8 cellular contexts compared by ENCODE assay signal in genomic region chr17:27293359-27293897, GRCh38. TPM values are rescaled to one million over a fixed set of nuclear protein-coding genes. Genes with fewer than 3 reads are reported as not detected.
A peak's percentile ranks its signal among the peaks of the same experiment; 100 is the strongest.
DNase-seq lines count a peak whose midpoint lies in the region; ATAC-seq and TF ChIP-seq lines count a peak whose summit lies in the region.

No MANE protein-coding gene starts in this region.

- H3K36me3 Mint-ChIP-seq in CD4-positive, CD25-positive, alpha-beta regulatory T cell, result no peaks in the 10 kb centered on the region

- peaks cover 37% of the 10 kb centered on the region for H3K4me1 ChIP-seq in CD4-positive, CD25-positive, alpha-beta regulatory T cell (ENCODE audit: control insufficient read depth, insufficient read depth, low read length, poor library complexity, severe bottlenecking)
- peaks cover 13 to 21% of the 10 kb centered on the region in 2 donors for H3K4me1 ChIP-seq in ascending aorta
- peaks cover 11% of the 10 kb centered on the region for H3K4me1 ChIP-seq in mesodermal cell (ENCODE audit: control insufficient read depth, insufficient read depth, low read length, poor library complexity, severe bottlenecking)
- no peaks in the 10 kb centered on the region for H3K4me1 ChIP-seq in urinary bladder (ENCODE audit: insufficient read depth)

- peak in 1 of 3 donors; percentile 26 for DNase-seq in CD4-positive, CD25-positive, alpha-beta regulatory T cell
- DNase-seq in NB4 (ENCODE audit: low read depth) (no peak), ascending aorta (ENCODE audit: low spot score in 2 of 2) (no peak), occipital lobe (lab: John Stamatoyannopoulos, UW) (no peak), RKO (ENCODE audit: low spot score) (no peak), NCI-H1694 (lab: John Stamatoyannopoulos, UW) (no peak)

- ATAC-seq in CD4-positive, CD25-positive, alpha-beta regulatory T cell (ENCODE audit: low read depth in 2 of 2), result no peak

- H3K4me3 ChIP-seq in CD4-positive, CD25-positive, alpha-beta regulatory T cell (ENCODE audit: low read depth, low read length), result peak overlapping the region; percentile 77
- H3K4me3 ChIP-seq in NB4 (ENCODE audit: low read depth, low read length) (peak overlapping the region; percentile 49), ascending aorta (peak overlapping the region; percentile 72 to 76), mesodermal cell (ENCODE audit: extremely low read depth, insufficient read depth, low read length, poor library complexity, severe bottlenecking) (peak overlapping the region; percentile 88), urinary bladder (ENCODE audit: low read depth, low read length) (no peak overlapping the region)

- 89 to 95% methylated on average over 9 to 15 of the region's 15 CpGs for WGBS in mesodermal cell (ENCODE audit: insufficient coverage in 2 of 2), 2 experiments
- WGBS in urinary bladder, result 90% methylated on average over 15 of the region's 15 CpGs

- H3K27me3 ChIP-seq in CD4-positive, CD25-positive, alpha-beta regulatory T cell (ENCODE audit: control insufficient read depth, insufficient read depth, low read length), result no peaks in the 10 kb centered on the region
- H3K27me3 ChIP-seq in ascending aorta, result no peaks in the 10 kb centered on the region

- H3K36me3 ChIP-seq in CD4-positive, CD25-positive, alpha-beta regulatory T cell (ENCODE audit: control insufficient read depth, insufficient read depth, low read length), result no peaks in the 10 kb centered on the region
- H3K36me3 ChIP-seq in ascending aorta (no peaks in the 10 kb centered on the region), mesodermal cell (ENCODE audit: control insufficient read depth, insufficient read depth, low read length) (peaks cover 9% of the 10 kb centered on the region), urinary bladder (ENCODE audit: insufficient read depth) (no peaks in the 10 kb centered on the region)

- no peaks in the 10 kb centered on the region for H3K9me3 ChIP-seq in CD4-positive, CD25-positive, alpha-beta regulatory T cell (ENCODE audit: control insufficient read depth in 2 of 2, low read length in 2 of 2)
- H3K9me3 ChIP-seq in ascending aorta, result no peaks in the 10 kb centered on the region
- no peaks in the 10 kb centered on the region for H3K9me3 ChIP-seq in mesodermal cell (ENCODE audit: control insufficient read depth, low read length)

- H3K27me3 Mint-ChIP-seq in CD4-positive, CD25-positive, alpha-beta regulatory T cell, result peaks cover 6% of the 10 kb centered on the region

- TF ChIP-seq CTCF in NB4 (IDR thresholded peaks at IDR 0.05; ENCODE audit: low read depth, low read length) (no peak), ascending aorta (IDR thresholded peaks at IDR 0.05) (no peak)

- no peaks in the 10 kb centered on the region for H3K9me3 Mint-ChIP-seq in CD4-positive, CD25-positive, alpha-beta regulatory T cell

- H3K4me1 Mint-ChIP-seq in CD4-positive, CD25-positive, alpha-beta regulatory T cell, result peaks cover 11 to 38% (median 24%) of the 10 kb centered on the region in 4 donors

- no peak for TF ChIP-seq POLR2A in NB4 (IDR thresholded peaks at IDR 0.05; ENCODE audit: extremely low read depth, insufficient read length)

- intact Hi-C loops in ascending aorta (cut with DNase I), result no loop called here

- H3K27ac Mint-ChIP-seq in CD4-positive, CD25-positive, alpha-beta regulatory T cell, result peak overlapping the region; percentile 94 to 100 (median 100)

- H3K27ac ChIP-seq in CD4-positive, CD25-positive, alpha-beta regulatory T cell (ENCODE audit: insufficient read depth, low read length, poor library complexity, severe bottlenecking), result peak overlapping the region; percentile 98
- H3K27ac ChIP-seq in ascending aorta (peak overlapping the region; percentile 98 to 99), mesodermal cell (ENCODE audit: low read depth, low read length, severe bottlenecking) (peak overlapping the region; percentile 98), urinary bladder (ENCODE audit: low read depth) (peak overlapping the region; percentile 100)

- peak overlapping the region; percentile 94 to 98 (median 96) for H3K4me3 Mint-ChIP-seq in CD4-positive, CD25-positive, alpha-beta regulatory T cell

RNA-seq across cellular contexts. Expression of gene WSB1, which starts 0.5 kb away (rescaled TPM):
- 181 TPM for total RNA-seq in CD4-positive, CD25-positive, alpha-beta regulatory T cell
- 100 to 1,000 TPM; 176 to 280 (median 191) TPM for polyA plus RNA-seq in CD4-positive, CD25-positive, alpha-beta regulatory T cell
- total RNA-seq in ascending aorta (176 TPM), urinary bladder (400 TPM), occipital lobe (299 TPM)
- polyA plus RNA-seq in mesodermal cell (2013, experiment 1 of 2), result 201 TPM
- polyA plus RNA-seq in mesodermal cell (2013, experiment 2 of 2), result 190 TPM
- 118 TPM for polyA plus RNA-seq in urinary bladder
